In the genomic region with DNA sequence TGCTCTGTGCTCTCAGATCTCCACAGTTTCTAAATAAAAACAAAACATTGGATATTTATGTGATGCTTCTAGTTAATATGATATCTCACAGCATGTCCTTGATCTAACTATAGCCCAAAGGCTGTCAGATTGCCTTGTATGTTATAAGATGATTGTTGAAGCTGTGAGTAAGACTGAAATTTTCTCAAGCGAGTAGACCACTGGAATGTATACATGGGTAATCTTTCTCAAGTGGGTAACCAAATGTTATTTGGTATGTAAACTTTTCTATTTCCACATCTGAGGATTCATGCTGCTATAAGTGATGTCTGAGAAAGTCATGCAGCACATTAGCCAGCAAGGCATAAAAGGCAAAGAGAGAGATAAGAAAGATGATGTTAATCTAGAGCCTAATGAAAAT, we compare ENCODE assay signal across 20 cellular contexts.
A peak's percentile ranks its signal among the peaks of the same experiment; 100 is the strongest.
DNase-seq lines count a peak whose midpoint lies in the region; ATAC-seq and TF ChIP-seq lines count a peak whose summit lies in the region.
"Had no signal": no experiment of that assay in that cellular context is flagged by ENCODE, and none has a peak within 500 bp of the region (broad histone marks: within the 10 kb centered on the region; RNA-seq: fewer than 3 reads in every experiment).

No MANE protein-coding gene starts in this region.

- no peak overlapping the region for H3K27ac Mint-ChIP-seq in HFFc6
- H3K27ac Mint-ChIP-seq in endothelial cell (ENCODE audit: unreplicated experiment), result no peak overlapping the region
- H3K27ac Mint-ChIP-seq: IgD-negative memory B cell; T-helper 1 cell treated with Interleukin-12 subunit alpha and Interleukin-12 subunit beta and Interleukin-4 antibody, amounts not matched to agents 30 μg/mL and 1 μg/mL, for 36 hours had no signal

- H3K9me3 Mint-ChIP-seq in HFFc6 (0 out of 2 replicates have a peak, but pooled peaks cover 5% of the 10 kb centered on the region), endothelial cell (ENCODE audit: unreplicated experiment) (no peaks in the 10 kb centered on the region)

- in situ Hi-C loops in astrocyte of the spinal cord (cut with HindIII; ENCODE audit: low sequenced_read_pairs), result no loop called here

- H3K36me3 Mint-ChIP-seq in HFFc6 (ENCODE audit: low read depth), result peaks cover 4% of the 10 kb centered on the region
- no peaks in the 10 kb centered on the region for H3K36me3 Mint-ChIP-seq in endothelial cell (ENCODE audit: low read depth, unreplicated experiment)
- H3K36me3 Mint-ChIP-seq: IgD-negative memory B cell had no signal

- no peak overlapping the region for H3K4me3 ChIP-seq in astrocyte of the spinal cord (ENCODE audit: low read depth, low read length)
- H3K4me3 ChIP-seq: BLaER1 treated with 17β-estradiol and CSF1 and Interleukin-3, amounts not matched to agents 10 nM and 100 nM; heart left ventricle; SJSA1; upper lobe of right lung had no signal

- H3K4me1 Mint-ChIP-seq in HFFc6 (ENCODE audit: low read depth) (peaks cover 20% of the 10 kb centered on the region), endothelial cell (ENCODE audit: unreplicated experiment) (peaks cover 11% of the 10 kb centered on the region)
- H3K4me1 Mint-ChIP-seq: IgD-negative memory B cell had no signal

- H3K4me3 Mint-ChIP-seq in HFFc6 (0 out of 2 replicates have a peak overlapping the region, but pooled peaks have one; percentile 51), endothelial cell (ENCODE audit: unreplicated experiment) (no peak overlapping the region)
- H3K4me3 Mint-ChIP-seq: IgD-negative memory B cell; T-helper 1 cell treated with Interleukin-12 subunit alpha and Interleukin-12 subunit beta and Interleukin-4 antibody, amounts not matched to agents 30 μg/mL and 1 μg/mL, for 36 hours had no signal

- TF ChIP-seq CTCF in HFFc6 (IDR thresholded peaks at IDR 0.05) (no peak), astrocyte of the spinal cord (IDR thresholded peaks at IDR 0.05; ENCODE audit: low read depth, low read length) (no peak), GM20000 (IDR thresholded peaks at IDR 0.05; ENCODE audit: extremely low read depth, missing control alignments) (no peak), endothelial cell (IDR thresholded peaks at IDR 0.05; ENCODE audit: unreplicated experiment) (no peak)

- H3K27me3 Mint-ChIP-seq in HFFc6 (ENCODE audit: insufficient read depth) (peaks cover 16% of the 10 kb centered on the region), endothelial cell (ENCODE audit: unreplicated experiment) (no peaks in the 10 kb centered on the region)
- H3K27me3 Mint-ChIP-seq: IgD-negative memory B cell had no signal

- no peak for ATAC-seq in HG03565 (IDR thresholded peaks at IDR 0.05; ENCODE audit: unreplicated experiment)
- ATAC-seq: heart left ventricle, upper lobe of right lung had no signal

- DNase-seq in A172 (ENCODE audit: low spot score) (peak; percentile 35), HFFc6 (peak; percentile 43), astrocyte of the spinal cord (ENCODE audit: low read depth, low spot score) (peak; percentile 83), iris pigment epithelial cell (ENCODE audit: low read depth) (peak; percentile 82), GM20000 (ENCODE audit: low spot score) (no peak), endothelial cell (ENCODE audit: low spot score) (no peak), globus pallidus (ENCODE audit: low spot score) (no peak)
- DNase-seq: 8988T; activated CD8-positive, alpha-beta memory T cell treated with anti-CD3 and anti-CD28 coated beads, Interleukin-2, amount 50 U/mL, for 48 hours; activated effector memory CD4-positive, alpha-beta T cell treated with anti-CD3 and anti-CD28 coated beads, Interleukin-2, amount 50 U/mL, for 16 hours; heart left ventricle; NCI-H146; NCI-H774; nucleus accumbens; upper lobe of right lung had no signal

Comparison
In these comparisons a context has a peak if more than half of its experiments do, and no peak if none do; other contexts are left out.
1. DNase-seq: peak in A172 (single experiment), HFFc6 (single experiment), astrocyte of the spinal cord (single experiment) and iris pigment epithelial cell (single experiment); none in GM20000 (single experiment), endothelial cell (single experiment) and globus pallidus (single experiment).